Comparison of ENCODE assay signal across 17 cellular contexts in the genomic region with DNA sequence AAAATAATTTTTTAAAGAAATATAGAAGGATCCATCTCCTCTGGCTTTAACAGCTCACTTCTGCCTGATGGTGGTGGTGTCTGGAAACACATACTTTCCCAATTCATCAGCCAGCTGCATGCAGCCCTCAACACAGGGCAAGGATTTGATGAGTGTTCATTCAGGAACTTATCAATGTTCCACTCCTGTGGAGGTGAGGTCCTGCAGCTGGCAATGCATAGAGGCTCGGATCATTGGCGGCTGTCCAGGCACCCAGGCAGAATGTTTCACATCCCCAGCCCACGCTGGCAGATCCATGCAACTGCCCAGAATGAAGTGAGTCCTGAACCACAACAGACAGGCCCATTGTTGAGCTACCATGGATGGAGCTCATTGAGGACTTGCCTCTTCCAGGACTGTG. TPM values are rescaled to one million over a fixed set of nuclear protein-coding genes. Genes with fewer than 3 reads are reported as not detected.
A peak's percentile ranks its signal among the peaks of the same experiment; 100 is the strongest.
DNase-seq lines count a peak whose midpoint lies in the region; FAIRE-seq and TF ChIP-seq lines count a peak whose summit lies in the region.
"Had no signal": no experiment of that assay in that cellular context is flagged by ENCODE, and none has a peak within 500 bp of the region (broad histone marks: within the 10 kb centered on the region; RNA-seq: fewer than 3 reads in every experiment).

No MANE protein-coding gene starts in this region.

- H3K36me3 Mint-ChIP-seq in nephron progenitor cell (ENCODE audit: low read depth) = no peaks in the 10 kb centered on the region

- H3K9me3 Mint-ChIP-seq in nephron progenitor cell = no peaks in the 10 kb centered on the region
- H3K9me3 Mint-ChIP-seq: activated CD4-positive, alpha-beta memory T cell treated with anti-CD3 and anti-CD28 coated beads, Interleukin-2, amount 10 ng/mL, durations not matched to agents 7 days and 5 days; activated T-helper 17 cell treated with anti-CD3 and anti-CD28 coated beads, Interleukin-2, amount 50 U/mL, for 72 hours had no signal

- H3K27me3 Mint-ChIP-seq in nephron progenitor cell (ENCODE audit: low read depth, poor library complexity) = peaks cover 12% of the 10 kb centered on the region

- H3K27me3 ChIP-seq in MG63 (peaks cover 4% of the 10 kb centered on the region; the same call in 1 of the 2 replicates), bronchial epithelial cell (ENCODE audit: control insufficient read depth, insufficient read depth, low read length) (peaks cover 7% of the 10 kb centered on the region), kidney epithelial cell (ENCODE audit: control insufficient read depth, insufficient read depth, low read length) (peaks cover 8% of the 10 kb centered on the region)
- H3K27me3 ChIP-seq: BLaER1 had no signal

- DNase-seq in COLO829 (ENCODE audit: low spot score) (peak; percentile 88), MG63 (peak; percentile 85), bronchial epithelial cell (ENCODE audit: low read depth) (peak; percentile 74), kidney epithelial cell (ENCODE audit: low read depth) (peak; percentile 28), GM19238 (ENCODE audit: insufficient read length, low spot score) (no peak), COLO668 (lab: John Stamatoyannopoulos, UW; ENCODE audit: unreplicated experiment) (no peak), NCI-H524 treated with DMSO at 0.1 percent for 48 hours (lab: John Stamatoyannopoulos, UW) (no peak), nephron progenitor cell (no peak)
- DNase-seq: activated CD4-positive, alpha-beta memory T cell treated with anti-CD3 and anti-CD28 coated beads, Interleukin-2, amount 10 ng/mL, durations not matched to agents 7 days and 5 days; anterior cingulate cortex had no signal

- H3K27ac Mint-ChIP-seq in nephron progenitor cell = no peak overlapping the region
- H3K27ac Mint-ChIP-seq: activated CD4-positive, alpha-beta memory T cell treated with anti-CD3 and anti-CD28 coated beads, Interleukin-2, amount 10 ng/mL, durations not matched to agents 7 days and 5 days; activated T-helper 17 cell treated with anti-CD3 and anti-CD28 coated beads, Interleukin-2, amount 50 U/mL, for 72 hours had no signal

- no peaks in the 10 kb centered on the region for H3K9me3 ChIP-seq in MG63
- H3K9me3 ChIP-seq: BLaER1, prostate gland, suprapubic skin had no signal

- H3K36me3 ChIP-seq in MG63 (no peaks in the 10 kb centered on the region), bronchial epithelial cell (ENCODE audit: control insufficient read depth, insufficient read depth, low read length) (no peaks in the 10 kb centered on the region), kidney epithelial cell (ENCODE audit: control insufficient read depth, insufficient read depth, low read length) (no peaks in the 10 kb centered on the region)
- H3K36me3 ChIP-seq: BLaER1, prostate gland, suprapubic skin had no signal

- H3K4me3 Mint-ChIP-seq in nephron progenitor cell = no peak overlapping the region
- H3K4me3 Mint-ChIP-seq: activated CD4-positive, alpha-beta memory T cell treated with anti-CD3 and anti-CD28 coated beads, Interleukin-2, amount 10 ng/mL, durations not matched to agents 7 days and 5 days; activated T-helper 17 cell treated with anti-CD3 and anti-CD28 coated beads, Interleukin-2, amount 50 U/mL, for 72 hours had no signal

- no peak for TF ChIP-seq CTCF in bronchial epithelial cell (IDR thresholded peaks at IDR 0.05; ENCODE audit: insufficient read depth, low read length, severe bottlenecking)
- no peak for TF ChIP-seq CTCF in kidney epithelial cell (IDR thresholded peaks at IDR 0.05; ENCODE audit: insufficient read depth, low read length, poor library complexity, severe bottlenecking)
- no peak for TF ChIP-seq CTCF in nephron progenitor cell (IDR thresholded peaks at IDR 0.05)

- H3K4me3 ChIP-seq in MG63 (no peak overlapping the region), bronchial epithelial cell (ENCODE audit: low read depth, low read length) (no peak overlapping the region), kidney epithelial cell (ENCODE audit: low read depth, low read length) (no peak overlapping the region)
- H3K4me3 ChIP-seq: BLaER1, prostate gland, suprapubic skin had no signal

- FAIRE-seq in bronchial epithelial cell (lab: Jason Lieb, UNC) = no peak
- FAIRE-seq: GM12892, islet of Langerhans, TTC549 had no signal

- no peaks in the 10 kb centered on the region for H3K4me1 Mint-ChIP-seq in nephron progenitor cell
- H3K4me1 Mint-ChIP-seq: activated CD4-positive, alpha-beta memory T cell treated with anti-CD3 and anti-CD28 coated beads, Interleukin-2, amount 10 ng/mL, durations not matched to agents 7 days and 5 days; activated T-helper 17 cell treated with anti-CD3 and anti-CD28 coated beads, Interleukin-2, amount 50 U/mL, for 72 hours had no signal

RNA-seq across cellular contexts. Expression of a gene that starts 55.2 kb away (rescaled TPM):
- total RNA-seq in MG63 (2014; rRNA removed; shearing (Covaris generic); ENCODE audit: low replicate concordance) = 40.8 and 58.6 TPM in 2 replicates
- total RNA-seq in bronchial epithelial cell (15.8 and 16.3 TPM in 2 replicates), kidney epithelial cell (18.9 and 23.6 TPM in 2 replicates)

Comparison
In these comparisons a context has a peak if more than half of its experiments do, and no peak if none do; other contexts are left out.
1. DNase-seq: peak in COLO829 (single experiment), MG63 (single experiment), bronchial epithelial cell (single experiment) and kidney epithelial cell (single experiment); none in GM19238 (single experiment), COLO668 (single experiment), NCI-H524 treated with DMSO at 0.1 percent for 48 hours (single experiment) and nephron progenitor cell (single experiment).